1 cellular context compared by ENCODE assay signal in the genomic region with DNA sequence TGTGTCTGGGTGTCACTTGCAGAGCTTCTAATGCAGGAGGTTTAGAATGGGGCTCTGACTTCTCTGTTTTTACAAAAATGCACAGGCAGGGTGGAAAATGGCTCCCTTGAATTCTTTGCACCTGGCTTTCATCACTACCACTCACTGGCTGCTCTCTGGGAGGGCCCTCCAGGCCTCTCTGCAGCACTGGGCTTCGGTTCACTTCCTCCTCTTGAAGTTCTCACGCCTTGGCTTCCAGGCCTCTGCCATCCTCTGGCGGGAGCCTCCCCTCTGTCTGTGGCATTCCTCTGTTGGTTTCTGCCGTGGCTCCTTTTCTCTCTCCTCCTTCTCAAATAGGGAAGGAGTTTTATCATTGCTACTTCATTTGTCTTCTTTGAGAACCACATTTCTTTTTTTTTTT.
TF ChIP-seq lines count a peak whose summit lies in the region.

No MANE protein-coding gene starts in this region.

TF ChIP-seq in GM12878, 131 proteins besides CTCF, POLR2A, EP300 and RAD21 (continued from another document):
- no peak for TF ChIP-seq ELK1 (IDR thresholded peaks at IDR 0.05; ENCODE audit: low read depth, low read length)
- no peak for TF ChIP-seq KDM1A (IDR thresholded peaks at IDR 0.05; ENCODE audit: borderline replicate concordance)
TF ChIP-seq in GM12878: peak in this region for 1.
